ENCODE assay signal across 20 cellular contexts in the genomic region with DNA sequence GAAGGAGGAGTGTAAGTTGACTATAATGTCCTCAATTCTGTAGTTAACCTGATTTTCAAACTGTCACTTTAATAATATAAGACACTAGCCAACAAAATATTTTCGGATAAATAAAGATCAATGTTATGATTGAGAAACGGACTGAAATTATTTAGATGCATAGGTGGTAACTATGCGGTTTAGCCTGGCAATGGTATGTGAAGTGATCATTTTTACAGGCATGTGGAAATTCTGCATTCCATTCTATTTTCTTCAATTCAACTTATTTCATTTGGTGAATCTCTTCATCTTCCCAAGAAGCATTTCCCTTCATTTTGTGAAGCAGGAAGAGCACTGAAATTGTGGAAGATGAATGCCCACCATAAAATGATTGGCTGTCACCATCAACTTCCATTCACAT.
DNase-seq lines count a peak whose midpoint lies in the region; ATAC-seq and TF ChIP-seq lines count a peak whose summit lies in the region.
"Had no signal": no experiment of that assay in that cellular context is flagged by ENCODE, and none has a peak within 500 bp of the region (broad histone marks: within the 10 kb centered on the region; RNA-seq: fewer than 3 reads in every experiment).

No MANE protein-coding gene starts in this region.

- no peaks in the 10 kb centered on the region for H3K27me3 Mint-ChIP-seq in mesothelial cell of epicardium (ENCODE audit: low read depth)
- H3K27me3 Mint-ChIP-seq in type B pancreatic cell: no peaks in the 10 kb centered on the region
- H3K27me3 Mint-ChIP-seq: CD4-positive, CD25-positive, alpha-beta regulatory T cell; CD8-positive, alpha-beta memory T cell had no signal

- 42 to 47% methylated on average over 3 of the region's 3 CpGs for WGBS in lower leg skin, 2 donors

- H4K20me1 ChIP-seq in SU-DHL-6 (ENCODE audit: low read depth, low read length): no peaks in the 10 kb centered on the region

- no peaks in the 10 kb centered on the region for H3K79me2 ChIP-seq in SU-DHL-6 (ENCODE audit: insufficient read depth, low read length)

- no peak for TF ChIP-seq RAD21 in Ishikawa (IDR thresholded peaks at IDR 0.05; ENCODE audit: low read depth)

- H3K9me2 ChIP-seq in SU-DHL-6 (replicated peaks; ENCODE audit: insufficient read depth, low read length): no peaks in the 10 kb centered on the region

- TF ChIP-seq POLR2A in lower leg skin (IDR thresholded peaks at IDR 0.05): no peak

- intact Hi-C loops in lower leg skin (cut with DNase I; ENCODE audit: low total_unique reads): no loop called here

- no peak for ATAC-seq in HG02588 (IDR thresholded peaks at IDR 0.05; ENCODE audit: unreplicated experiment)

- no peak overlapping the region for H3K27ac ChIP-seq in SU-DHL-6 (ENCODE audit: low read depth, low read length)
- H3K27ac ChIP-seq: GM23248, HL-60 had no signal

- TF ChIP-seq CTCF in SU-DHL-6 (IDR thresholded peaks at IDR 0.05; ENCODE audit: insufficient read depth, low read length, poor library complexity, severe bottlenecking): no peak
- TF ChIP-seq CTCF in mesothelial cell of epicardium (IDR thresholded peaks at IDR 0.05; ENCODE audit: unreplicated experiment): no peak
- TF ChIP-seq CTCF in type B pancreatic cell (conservative IDR thresholded peaks at IDR 0.05): no peak
- no peak for TF ChIP-seq CTCF in lower leg skin (IDR thresholded peaks at IDR 0.05)

- H3K9me3 Mint-ChIP-seq in mesothelial cell of epicardium: peaks cover 12% of the 10 kb centered on the region
- H3K9me3 Mint-ChIP-seq in type B pancreatic cell: no peaks in the 10 kb centered on the region

- H3K4me3 ChIP-seq in SU-DHL-6 (ENCODE audit: insufficient read depth, low read length, poor library complexity, severe bottlenecking) (no peak overlapping the region), lower leg skin (ENCODE audit: low read depth, poor library complexity, severe bottlenecking) (no peak overlapping the region)
- H3K4me3 ChIP-seq: GM23248 had no signal

- no peaks in the 10 kb centered on the region for H3K9me3 ChIP-seq in SU-DHL-6 (ENCODE audit: insufficient read depth, low read length)
- H3K9me3 ChIP-seq: BE2C, Caco-2 had no signal

- no peak for DNase-seq in mesothelial cell of epicardium (ENCODE audit: low spot score in 2 of 2, unreplicated experiment in 2 of 2)
- no peak for DNase-seq in type B pancreatic cell (ENCODE audit: extremely low spot score, unreplicated experiment)
- no peak for DNase-seq in RKO (ENCODE audit: low spot score)
- DNase-seq in lower leg skin (ENCODE audit: low spot score in 2 of 2): no peak
- DNase-seq: ACHN; BE2C; C1 segment of cervical spinal cord; Caco-2; CD4-positive, CD25-positive, alpha-beta regulatory T cell; CD8-positive, alpha-beta memory T cell; DMS153; DMS79; GDM1; GM23248; HCEC 1CT; IMR-90 had no signal

- no peak overlapping the region for H3K9ac ChIP-seq in SU-DHL-6 (ENCODE audit: low read length)
- H3K9ac ChIP-seq: GM23248 had no signal

- H3K4me3 Mint-ChIP-seq in mesothelial cell of epicardium: peak overlapping the region; percentile 2
- peak overlapping the region; percentile 27 for H3K4me3 Mint-ChIP-seq in type B pancreatic cell
- H3K4me3 Mint-ChIP-seq: CD4-positive, CD25-positive, alpha-beta regulatory T cell; CD8-positive, alpha-beta memory T cell had no signal

- H3K4me2 ChIP-seq in SU-DHL-6 (ENCODE audit: low read depth, low read length, poor library complexity, severe bottlenecking): no peak overlapping the region

- no peak for TF ChIP-seq EP300 in Ishikawa (IDR thresholded peaks at IDR 0.05; ENCODE audit: borderline replicate concordance)

- no peaks in the 10 kb centered on the region for H3K36me3 ChIP-seq in SU-DHL-6 (ENCODE audit: low read length)
- H3K36me3 ChIP-seq: BE2C had no signal

- H3K27ac Mint-ChIP-seq in mesothelial cell of epicardium (peak overlapping the region; percentile 86), type B pancreatic cell (peak overlapping the region; percentile 57)
- H3K27ac Mint-ChIP-seq: CD4-positive, CD25-positive, alpha-beta regulatory T cell; CD8-positive, alpha-beta memory T cell had no signal

- H3K36me3 Mint-ChIP-seq in mesothelial cell of epicardium: no peaks in the 10 kb centered on the region
- H3K36me3 Mint-ChIP-seq in type B pancreatic cell: peaks cover 4% of the 10 kb centered on the region
- H3K36me3 Mint-ChIP-seq: CD4-positive, CD25-positive, alpha-beta regulatory T cell had no signal

- no peaks in the 10 kb centered on the region for H3K27me3 ChIP-seq in SU-DHL-6 (ENCODE audit: low read length)
- H3K27me3 ChIP-seq: BE2C had no signal

- no peaks in the 10 kb centered on the region for H3F3A ChIP-seq in SU-DHL-6 (ENCODE audit: insufficient read depth)

- H3K4me1 Mint-ChIP-seq in mesothelial cell of epicardium (peaks cover 18% of the 10 kb centered on the region), type B pancreatic cell (ENCODE audit: unreplicated experiment) (no peaks in the 10 kb centered on the region)
- H3K4me1 Mint-ChIP-seq: CD4-positive, CD25-positive, alpha-beta regulatory T cell; CD8-positive, alpha-beta memory T cell had no signal

- peak overlapping the region; percentile 26 for H2AFZ ChIP-seq in SU-DHL-6 (ENCODE audit: low read depth, low read length, severe bottlenecking)
- H2AFZ ChIP-seq: GM23248 had no signal

TF ChIP-seq in Ishikawa, 13 proteins besides CTCF, POLR2A, EP300 and RAD21:
- TF ChIP-seq CREB1 (IDR thresholded peaks at IDR 0.05; ENCODE audit: low read depth): no peak
- peak; percentile 52; the same call in 1 of the 2 replicates for TF ChIP-seq TEAD4 (IDR thresholded peaks at IDR 0.05)
